16 cellular contexts compared by ENCODE assay signal in genomic region chr2:149527998-149528775, GRCh38. TPM values are rescaled to one million over a fixed set of nuclear protein-coding genes. Genes with fewer than 3 reads are reported as not detected.
DNase-seq lines count a peak whose midpoint lies in the region; ATAC-seq and TF ChIP-seq lines count a peak whose summit lies in the region.
"Had no signal": no experiment of that assay in that cellular context is flagged by ENCODE, and none has a peak within 500 bp of the region (broad histone marks: within the 10 kb centered on the region; RNA-seq: fewer than 3 reads in every experiment).

No MANE protein-coding gene starts in this region.

- H3F3A ChIP-seq in SK-N-SH (replicated peaks; ENCODE audit: insufficient read depth) (no peaks in the 10 kb centered on the region), smooth muscle cell (ENCODE audit: low read depth) (no peaks in the 10 kb centered on the region)

- H3K27ac ChIP-seq in SK-N-SH (ENCODE audit: low read depth in 2 of 2, low read length in 1 of 2) = peak overlapping the region; percentile 67 to 78
- H3K27ac ChIP-seq in smooth muscle cell (ENCODE audit: low read depth) = no peak overlapping the region
- H3K27ac ChIP-seq: C4-2B, PC-9, SK-N-MC had no signal

- no peak overlapping the region; the same call in 1 of the 2 replicates for H3K9ac ChIP-seq in SK-N-SH
- no peak overlapping the region for H3K9ac ChIP-seq in smooth muscle cell (ENCODE audit: low read depth)

- H3K27ac Mint-ChIP-seq in activated CD4-positive, alpha-beta T cell treated with anti-CD3 and anti-CD28 coated beads, Interleukin-2, amount 10 ng/mL, durations not matched to agents 7 days and 5 days = no peak overlapping the region
- H3K27ac Mint-ChIP-seq: HFFc6 had no signal

- H3K27me3 ChIP-seq in MG63 (peaks cover 3% of the 10 kb centered on the region), SK-N-SH (ENCODE audit: insufficient read depth) (no peaks in the 10 kb centered on the region), smooth muscle cell (ENCODE audit: low read depth) (no peaks in the 10 kb centered on the region)

- no peak for TF ChIP-seq CTCF in SK-N-SH (IDR thresholded peaks at IDR 0.05)
- no peak for TF ChIP-seq CTCF in smooth muscle cell (IDR thresholded peaks at IDR 0.05; ENCODE audit: borderline replicate concordance, insufficient read depth, poor library complexity, severe bottlenecking)

- POLR2A ChIA-PET in SK-N-SH (lab: Yijun Ruan, JAX) = no interaction called here
- POLR2A ChIA-PET in activated CD4-positive, alpha-beta T cell treated with anti-CD3 and anti-CD28 coated beads, Interleukin-2, amount 10 ng/mL, durations not matched to agents 7 days and 5 days (lab: Charles Lee) = no interaction called here

- H3K36me3 ChIP-seq in MG63 = no peaks in the 10 kb centered on the region
- no peaks in the 10 kb centered on the region for H3K36me3 ChIP-seq in SK-N-SH (replicated peaks in 1 of 2; ENCODE audit: control insufficient read depth in 1 of 2, insufficient read depth in 2 of 2, low read length in 1 of 2)
- H3K36me3 ChIP-seq in smooth muscle cell (ENCODE audit: low read depth) = no peaks in the 10 kb centered on the region

- ATAC-seq in sciatic nerve = no peak
- ATAC-seq: K562 had no signal

- H3K9me2 ChIP-seq in SK-N-SH = no peaks in the 10 kb centered on the region

- no peak overlapping the region for H3K4me3 Mint-ChIP-seq in activated CD4-positive, alpha-beta T cell treated with anti-CD3 and anti-CD28 coated beads, Interleukin-2, amount 10 ng/mL, durations not matched to agents 7 days and 5 days
- H3K4me3 Mint-ChIP-seq: HFFc6 had no signal

- CTCF ChIA-PET in SK-N-SH (lab: Yijun Ruan, JAX) = interaction anchor here (1.8 kb wide), 1 partner anchor 511 kb away, joined by 6 read pairs; no protein-coding TSS in a partner anchor
- CTCF ChIA-PET in activated CD4-positive, alpha-beta T cell treated with anti-CD3 and anti-CD28 coated beads, Interleukin-2, amount 10 ng/mL, durations not matched to agents 7 days and 5 days (lab: Charles Lee) = no interaction called here

- in situ Hi-C loops in KBM-7 (cut with MboI; ENCODE audit: low pct_unique_long_range_greater_than_20kb, low sequenced_read_pairs) = no loop called here

- H3K4me3 ChIP-seq in MG63 (no peak overlapping the region), SK-N-SH (ENCODE audit: low read depth in 2 of 2, low read length in 1 of 2) (no peak overlapping the region), smooth muscle cell (no peak overlapping the region)
- H3K4me3 ChIP-seq: K562, PC-9, SK-N-MC had no signal

- no peaks in the 10 kb centered on the region for H3K79me2 ChIP-seq in SK-N-SH (ENCODE audit: insufficient read depth)
- H3K79me2 ChIP-seq in smooth muscle cell (ENCODE audit: low read depth) = no peaks in the 10 kb centered on the region

- H3K9me3 Mint-ChIP-seq in activated CD4-positive, alpha-beta T cell treated with anti-CD3 and anti-CD28 coated beads, Interleukin-2, amount 10 ng/mL, durations not matched to agents 7 days and 5 days = no peaks in the 10 kb centered on the region

- H3K36me3 Mint-ChIP-seq in activated CD4-positive, alpha-beta T cell treated with anti-CD3 and anti-CD28 coated beads, Interleukin-2, amount 10 ng/mL, durations not matched to agents 7 days and 5 days (ENCODE audit: low read depth) = no peaks in the 10 kb centered on the region

- H3K27me3 Mint-ChIP-seq in activated CD4-positive, alpha-beta T cell treated with anti-CD3 and anti-CD28 coated beads, Interleukin-2, amount 10 ng/mL, durations not matched to agents 7 days and 5 days = peaks cover 15% of the 10 kb centered on the region

- intact Hi-C loops in sciatic nerve (cut with DNase I) = no loop called here

- no peak overlapping the region for H2AFZ ChIP-seq in SK-N-SH (ENCODE audit: low read depth)
- H2AFZ ChIP-seq in smooth muscle cell (ENCODE audit: low read depth) = peak overlapping the region; percentile 21
- H2AFZ ChIP-seq: PC-9 had no signal

- H4K20me1 ChIP-seq in SK-N-SH (ENCODE audit: insufficient read depth) (no peaks in the 10 kb centered on the region), smooth muscle cell (ENCODE audit: low read depth) (no peaks in the 10 kb centered on the region)

- H3K9me3 ChIP-seq in MG63 (no peaks in the 10 kb centered on the region), SK-N-SH (no peaks in the 10 kb centered on the region), smooth muscle cell (replicated peaks; ENCODE audit: low read depth) (no peaks in the 10 kb centered on the region)

- peaks cover 9 to 17% of the 10 kb centered on the region in 2 experiments; a peak in 3 of 4 replicates for H3K4me1 ChIP-seq in SK-N-SH (ENCODE audit: control insufficient read depth in 1 of 2, insufficient read depth in 2 of 2, low read depth in 1 of 2, low read length in 1 of 2)
- peaks cover 8% of the 10 kb centered on the region for H3K4me1 ChIP-seq in smooth muscle cell (ENCODE audit: low read depth)

- TF ChIP-seq EP300 in SK-N-SH (IDR thresholded peaks at IDR 0.05; ENCODE audit: borderline replicate concordance in 1 of 2, low read depth in 1 of 2, low read length in 1 of 2) = peak in 1 of 2 experiments; percentile 30; a peak in 1 of 4 replicates

- DNase-seq in MG63 = peak; percentile 3
- peak; percentile 56 for DNase-seq in SK-N-SH
- peak; percentile 89 for DNase-seq in foreskin melanocyte
- no peak for DNase-seq in smooth muscle cell (lab: John Stamatoyannopoulos, UW; ENCODE audit: unreplicated experiment)
- no peak for DNase-seq in KBM-7
- DNase-seq in activated CD4-positive, alpha-beta T cell treated with anti-CD3 and anti-CD28 coated beads, Interleukin-2, amount 10 ng/mL, durations not matched to agents 7 days and 5 days = no peak
- no peak for DNase-seq in sciatic nerve (ENCODE audit: low spot score)
- DNase-seq: COR-L47, HFFc6, NCI-H1048, NCI-H2081 treated with DMSO at 0.1 percent for 48 hours, NCI-H526 treated with DMSO at 0.1 percent for 48 hours, PC-9 had no signal

- WGBS in SK-N-SH (ENCODE audit: low lambda C conversion rate) = 14% methylated on average over 7 of the region's 7 CpGs
- 73% methylated on average over 7 of the region's 7 CpGs for WGBS in smooth muscle cell (ENCODE audit: low lambda C conversion rate)

- peak overlapping the region; percentile 35 for H3K4me2 ChIP-seq in SK-N-SH
- no peak overlapping the region for H3K4me2 ChIP-seq in smooth muscle cell
- H3K4me2 ChIP-seq: PC-9 had no signal

- peak; percentile 12; the same call in 1 of the 2 replicates for TF ChIP-seq RAD21 in SK-N-SH (IDR thresholded peaks at IDR 0.05; ENCODE audit: low read length)

- no peaks in the 10 kb centered on the region for H3K4me1 Mint-ChIP-seq in activated CD4-positive, alpha-beta T cell treated with anti-CD3 and anti-CD28 coated beads, Interleukin-2, amount 10 ng/mL, durations not matched to agents 7 days and 5 days

TF ChIP-seq in SK-N-SH, 30 proteins besides CTCF, POLR2A, EP300 and RAD21:
- no peak for TF ChIP-seq TEAD4 (IDR thresholded peaks at IDR 0.05; ENCODE audit: borderline replicate concordance, insufficient read depth)
- TF ChIP-seq FOSL2 (IDR thresholded peaks at IDR 0.05; ENCODE audit: borderline replicate concordance, low read depth) = no peak
- TF ChIP-seq JUND (IDR thresholded peaks at IDR 0.05) = peak; percentile 16; the same call in 1 of the 2 replicates
- peak; percentile 47; the same call in 1 of the 2 replicates for TF ChIP-seq MXI1 (IDR thresholded peaks at IDR 0.05; ENCODE audit: low read depth, low read length)
- TF ChIP-seq TCF12 (IDR thresholded peaks at IDR 0.05) = peak; percentile 38
- no peak for TF ChIP-seq TAF1 (IDR thresholded peaks at IDR 0.05; ENCODE audit: borderline replicate concordance, low read depth, low read length)
- TF ChIP-seq PBX3 (IDR thresholded peaks at IDR 0.05) = peak; percentile 25; the same call in 1 of the 2 replicates
- peak; percentile 30; the same call in 1 of the 2 replicates for TF ChIP-seq NFIC (IDR thresholded peaks at IDR 0.05; ENCODE audit: borderline replicate concordance)

RNA-seq across cellular contexts. Expression of gene MMADHC, which starts 59.4 kb away (rescaled TPM):
- total RNA-seq in MG63 (2014; rRNA removed; shearing (Covaris generic); ENCODE audit: low replicate concordance) = 207 and 282 TPM in 2 replicates
- polyA plus RNA-seq in SK-N-SH (2012; rRNA removed) (40.4 and 45.1 TPM in 2 replicates), smooth muscle cell (141 and 159 TPM in 2 replicates)
- polyA plus RNA-seq in SK-N-SH (2012; cell fraction: cytosol; rRNA removed) = 61.8 and 81.5 TPM in 2 replicates
- polyA plus RNA-seq in SK-N-SH (2012; cell fraction: nucleus; rRNA removed) = 11.3 and 27.8 TPM in 2 replicates
- total RNA-seq in smooth muscle cell (174 and 188 TPM in 2 replicates), sciatic nerve (53.5 TPM)
- total RNA-seq in activated CD4-positive, alpha-beta T cell treated with anti-CD3 and anti-CD28 coated beads, Interleukin-2, amount 10 ng/mL, durations not matched to agents 7 days and 5 days = 10 to 100 TPM; 92.8 to 94.5 TPM

Comparison
In these comparisons a context has a peak if more than half of its experiments do, and no peak if none do; other contexts are left out.
1. DNase-seq: peak in MG63 (single experiment), SK-N-SH (single experiment) and foreskin melanocyte (single experiment); none in smooth muscle cell (single experiment), KBM-7 (single experiment), activated CD4-positive, alpha-beta T cell treated with anti-CD3 and anti-CD28 coated beads, Interleukin-2, amount 10 ng/mL, durations not matched to agents 7 days and 5 days (single experiment) and sciatic nerve (single experiment).